Comparison of ENCODE assay signal across 8 cellular contexts in genomic region chr2:171160119-171160629, GRCh38. TPM values are rescaled to one million over a fixed set of nuclear protein-coding genes. Genes with fewer than 3 reads are reported as not detected.
DNase-seq lines count a peak whose midpoint lies in the region; ATAC-seq, FAIRE-seq and TF ChIP-seq lines count a peak whose summit lies in the region.

No MANE protein-coding gene starts in this region.

- H3K9me3 ChIP-seq in colonic mucosa (no peaks in the 10 kb centered on the region), right lobe of liver (no peaks in the 10 kb centered on the region)

- peak overlapping the region; percentile 95 for H3K4me3 Mint-ChIP-seq in activated CD4-positive, alpha-beta T cell treated with anti-CD3 and anti-CD28 coated beads for 36 hours

- peak overlapping the region; percentile 85 to 94 for H3K9ac ChIP-seq in colonic mucosa (ENCODE audit: low read depth in 2 of 2, low read length in 2 of 2)

- ATAC-seq in HG02759 (IDR thresholded peaks at IDR 0.05; ENCODE audit: unreplicated experiment), result peak; percentile 20
- peak; percentile 47 for ATAC-seq in activated CD4-positive, alpha-beta T cell treated with anti-CD3 and anti-CD28 coated beads for 36 hours
- ATAC-seq in right lobe of liver, result peak; percentile 43 to 52 (median 47)
- ATAC-seq in GM18858 (IDR thresholded peaks at IDR 0.05; ENCODE audit: unreplicated experiment), result no peak

- H3K27me3 ChIP-seq in colonic mucosa (no peaks in the 10 kb centered on the region), right lobe of liver (no peaks in the 10 kb centered on the region)

- H3K27ac ChIP-seq in colonic mucosa, result peak overlapping the region; percentile 92
- H3K27ac ChIP-seq in right lobe of liver, result peak overlapping the region; percentile 75 to 91 (median 88)

- FAIRE-seq in GM12892 (lab: Jason Lieb, UNC), result peak; percentile 75

- WGBS in right lobe of liver (ENCODE audit: insufficient coverage, low coverage, low lambda C conversion rate, missing lambda C conversion rate), result 0% methylated on average over 16 of the region's 50 CpGs

- peak; percentile 22 for DNase-seq in GM12892 (ENCODE audit: insufficient read length)
- DNase-seq in NCI-H2107 (lab: John Stamatoyannopoulos, UW), result peak; percentile 33
- DNase-seq in activated CD4-positive, alpha-beta T cell treated with anti-CD3 and anti-CD28 coated beads for 36 hours, result peak; percentile 86
- DNase-seq in colonic mucosa, result peak; percentile 67
- DNase-seq in right lobe of liver, result peak; percentile 72 to 78 (median 72)
- DNase-seq in stimulated activated CD4-positive, alpha-beta T cell treated with anti-CD3 and anti-CD28 coated beads, Interleukin-4, amount 100 ng/mL, for 1 hour, result peak; percentile 72

- peak overlapping the region; percentile 98 for H3K27ac Mint-ChIP-seq in activated CD4-positive, alpha-beta T cell treated with anti-CD3 and anti-CD28 coated beads for 36 hours

- H3K4me1 ChIP-seq in colonic mucosa, result no peaks in the 10 kb centered on the region
- H3K4me1 ChIP-seq in right lobe of liver, result peaks cover 0 to 34% (median 2%) of the 10 kb centered on the region in 4 donors

- intact Hi-C loops in activated CD4-positive, alpha-beta T cell treated with anti-CD3 and anti-CD28 coated beads for 36 hours (cut with DNase I, micrococcal nuclease), result loop anchor here (1.0 to 5.0 kb wide), 4 partner anchors 87 to 274 kb away; partner anchors contain the start of genes DCAF17 (in 1 of the 2) and GORASP2 (in 1 of the 2)
- intact Hi-C loops in colonic mucosa (cut with DNase I), result loop anchor here (5.0 kb wide), 1 partner anchor 257 kb away; no protein-coding TSS in a partner anchor
- intact Hi-C loops in right lobe of liver (cut with DNase I), result loop anchor here in 1 of 2 donors (10.0 kb wide), 1 partner anchor 255 kb away; no protein-coding TSS in a partner anchor

- CTCF ChIA-PET in activated CD4-positive, alpha-beta T cell treated with anti-CD3 and anti-CD28 coated beads for 36 hours (lab: Charles Lee), result interaction anchor here (0.9 to 1.7 kb wide), 3 partner anchors 13 to 231 kb away, joined by 3 to 9 read pairs (median 3); partner anchors contain the start of gene GORASP2

- peaks cover 60% of the 10 kb centered on the region for H3K4me1 Mint-ChIP-seq in activated CD4-positive, alpha-beta T cell treated with anti-CD3 and anti-CD28 coated beads for 36 hours

- H3K36me3 ChIP-seq in colonic mucosa, result no peaks in the 10 kb centered on the region
- H3K36me3 ChIP-seq in right lobe of liver, result no peaks in the 10 kb centered on the region

- H3K4me3 ChIP-seq in colonic mucosa (peak overlapping the region; percentile 68), right lobe of liver (peak overlapping the region; percentile 71 to 76 (median 76))

- peaks cover 6% of the 10 kb centered on the region for H3K36me3 Mint-ChIP-seq in activated CD4-positive, alpha-beta T cell treated with anti-CD3 and anti-CD28 coated beads for 36 hours (ENCODE audit: low read depth)

- H3K9me3 Mint-ChIP-seq in activated CD4-positive, alpha-beta T cell treated with anti-CD3 and anti-CD28 coated beads for 36 hours (ENCODE audit: low read depth), result no peaks in the 10 kb centered on the region

- TF ChIP-seq CTCF in colonic mucosa (IDR thresholded peaks at IDR 0.05), result no peak
- TF ChIP-seq CTCF in right lobe of liver (IDR thresholded peaks at IDR 0.05), result no peak

- TF ChIP-seq POLR2A in GM12892 (IDR thresholded peaks at IDR 0.05; ENCODE audit: low read depth, low read length), result no peak; the same call in 1 of the 2 replicates
- TF ChIP-seq POLR2A in right lobe of liver (IDR thresholded peaks at IDR 0.05), result no peak

- POLR2A ChIA-PET in activated CD4-positive, alpha-beta T cell treated with anti-CD3 and anti-CD28 coated beads for 36 hours (lab: Charles Lee), result interaction anchor here (0.6 to 1.4 kb wide), 4 partner anchors 19 to 256 kb away, joined by 3 read pairs; no protein-coding TSS in a partner anchor

- no peaks in the 10 kb centered on the region for H3K27me3 Mint-ChIP-seq in activated CD4-positive, alpha-beta T cell treated with anti-CD3 and anti-CD28 coated beads for 36 hours

RNA-seq across cellular contexts. Expression of gene TLK1, which starts 0.5 kb away (rescaled TPM):
- polyA plus RNA-seq in GM12892 (2012; ENCODE audit: missing spikeins), result 53.3 TPM
- total RNA-seq in activated CD4-positive, alpha-beta T cell treated with anti-CD3 and anti-CD28 coated beads for 36 hours, result 10 to 100 TPM; 71.8 to 83.7 TPM
- total RNA-seq in colonic mucosa (10 to 100 TPM; 69.5 to 82.8 TPM), right lobe of liver (10 to 100 TPM; 18.4 to 40.2 (median 29.0) TPM)

Comparison
In these comparisons a context has a peak if more than half of its experiments do, and no peak if none do; other contexts are left out.
1. DNase-seq: peak in every context shown above with its lines; median percentile 86 in activated CD4-positive, alpha-beta T cell treated with anti-CD3 and anti-CD28 coated beads for 36 hours; 72 in right lobe of liver; 72 in stimulated activated CD4-positive, alpha-beta T cell treated with anti-CD3 and anti-CD28 coated beads, Interleukin-4, amount 100 ng/mL, for 1 hour; 67 in colonic mucosa; 33 in NCI-H2107; 22 in GM12892.